1 cellular context compared by ENCODE assay signal in the genomic region with DNA sequence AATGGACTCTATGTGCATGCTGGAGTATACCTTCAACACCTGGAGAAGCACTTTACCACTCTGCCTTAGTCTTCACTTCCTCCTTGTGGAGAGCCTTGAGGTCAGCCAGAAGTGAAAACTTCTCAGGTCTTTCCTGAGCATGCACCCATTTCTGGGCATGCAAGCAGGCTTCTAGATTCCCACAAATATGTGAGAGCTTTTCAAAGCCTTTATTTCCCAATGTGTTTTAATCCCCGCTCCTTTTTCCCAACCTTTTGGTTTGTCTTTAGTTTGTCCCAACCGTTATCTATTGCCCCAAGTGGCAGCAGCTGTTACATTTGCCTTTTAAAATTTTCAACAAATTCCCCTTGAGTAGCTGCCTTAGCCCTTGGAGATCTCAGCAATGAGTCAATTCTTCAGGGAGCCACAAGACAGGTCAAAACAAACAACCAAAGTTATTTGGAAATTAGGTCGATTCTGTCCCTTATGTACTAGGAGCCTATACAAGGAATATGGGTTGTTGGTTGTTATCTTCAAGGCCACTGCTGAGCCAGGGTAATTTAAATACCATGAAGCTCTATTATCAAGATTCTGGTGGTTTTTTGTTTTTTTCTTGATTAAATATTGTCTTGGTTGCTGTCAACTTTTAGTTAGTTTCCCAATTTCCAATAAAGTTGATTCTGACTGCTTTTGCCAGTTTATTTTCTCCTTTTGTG.
TF ChIP-seq lines count a peak whose summit lies in the region.

No MANE protein-coding gene starts in this region.

TF ChIP-seq in K562, 482 proteins besides CTCF, POLR2A, EP300 and RAD21 (continued from another document and continues in another):
- no peak for TF ChIP-seq NFE2L1 (tag; IDR thresholded peaks at IDR 0.05; ENCODE audit: borderline replicate concordance, low read depth)
- TF ChIP-seq ZNF764 (CRISPR knock-in tag; IDR thresholded peaks at IDR 0.05; ENCODE audit: low read depth): no peak
- TF ChIP-seq TCF3 (CRISPR knock-in tag; IDR thresholded peaks at IDR 0.05): peak; percentile 58
- TF ChIP-seq, protein P1, sequence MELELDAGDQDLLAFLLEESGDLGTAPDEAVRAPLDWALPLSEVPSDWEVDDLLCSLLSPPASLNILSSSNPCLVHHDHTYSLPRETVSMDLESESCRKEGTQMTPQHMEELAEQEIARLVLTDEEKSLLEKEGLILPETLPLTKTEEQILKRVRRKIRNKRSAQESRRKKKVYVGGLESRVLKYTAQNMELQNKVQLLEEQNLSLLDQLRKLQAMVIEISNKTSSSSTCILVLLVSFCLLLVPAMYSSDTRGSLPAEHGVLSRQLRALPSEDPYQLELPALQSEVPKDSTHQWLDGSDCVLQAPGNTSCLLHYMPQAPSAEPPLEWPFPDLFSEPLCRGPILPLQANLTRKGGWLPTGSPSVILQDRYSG (tag; conservative IDR thresholded peaks at IDR 0.05; ENCODE audit: low read depth): no peak
- TF ChIP-seq, protein P2, sequence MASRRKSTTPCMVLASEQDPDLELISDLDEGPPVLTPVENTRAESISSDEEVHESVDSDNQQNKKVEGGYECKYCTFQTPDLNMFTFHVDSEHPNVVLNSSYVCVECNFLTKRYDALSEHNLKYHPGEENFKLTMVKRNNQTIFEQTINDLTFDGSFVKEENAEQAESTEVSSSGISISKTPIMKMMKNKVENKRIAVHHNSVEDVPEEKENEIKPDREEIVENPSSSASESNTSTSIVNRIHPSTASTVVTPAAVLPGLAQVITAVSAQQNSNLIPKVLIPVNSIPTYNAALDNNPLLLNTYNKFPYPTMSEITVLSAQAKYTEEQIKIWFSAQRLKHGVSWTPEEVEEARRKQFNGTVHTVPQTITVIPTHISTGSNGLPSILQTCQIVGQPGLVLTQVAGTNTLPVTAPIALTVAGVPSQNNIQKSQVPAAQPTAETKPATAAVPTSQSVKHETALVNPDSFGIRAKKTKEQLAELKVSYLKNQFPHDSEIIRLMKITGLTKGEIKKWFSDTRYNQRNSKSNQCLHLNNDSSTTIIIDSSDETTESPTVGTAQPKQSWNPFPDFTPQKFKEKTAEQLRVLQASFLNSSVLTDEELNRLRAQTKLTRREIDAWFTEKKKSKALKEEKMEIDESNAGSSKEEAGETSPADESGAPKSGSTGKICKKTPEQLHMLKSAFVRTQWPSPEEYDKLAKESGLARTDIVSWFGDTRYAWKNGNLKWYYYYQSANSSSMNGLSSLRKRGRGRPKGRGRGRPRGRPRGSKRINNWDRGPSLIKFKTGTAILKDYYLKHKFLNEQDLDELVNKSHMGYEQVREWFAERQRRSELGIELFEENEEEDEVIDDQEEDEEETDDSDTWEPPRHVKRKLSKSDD (conservative IDR thresholded peaks at IDR 0.05; ENCODE audit: low read length): no peak
- no peak for TF ChIP-seq SAP30 (IDR thresholded peaks at IDR 0.05; ENCODE audit: borderline replicate concordance, insufficient read depth, low read depth, low read length, poor library complexity, severe bottlenecking)
- no peak for TF ChIP-seq YY1 (IDR thresholded peaks at IDR 0.05; ENCODE audit: borderline replicate concordance in 1 of 3, control insufficient read depth in 1 of 3, extremely low read depth in 1 of 3, insufficient read depth in 3 of 3, insufficient read length in 1 of 3, insufficient replicate concordance in 2 of 3, low read depth in 1 of 3, low read length in 2 of 3)
- TF ChIP-seq TFAM (CRISPR knock-in tag; conservative IDR thresholded peaks at IDR 0.05): no peak
- TF ChIP-seq POLR2AphosphoS2 (IDR thresholded peaks at IDR 0.05; ENCODE audit: low read length): no peak
- TF ChIP-seq HDAC2 (IDR thresholded peaks at IDR 0.05): no peak
- TF ChIP-seq, protein P3, sequence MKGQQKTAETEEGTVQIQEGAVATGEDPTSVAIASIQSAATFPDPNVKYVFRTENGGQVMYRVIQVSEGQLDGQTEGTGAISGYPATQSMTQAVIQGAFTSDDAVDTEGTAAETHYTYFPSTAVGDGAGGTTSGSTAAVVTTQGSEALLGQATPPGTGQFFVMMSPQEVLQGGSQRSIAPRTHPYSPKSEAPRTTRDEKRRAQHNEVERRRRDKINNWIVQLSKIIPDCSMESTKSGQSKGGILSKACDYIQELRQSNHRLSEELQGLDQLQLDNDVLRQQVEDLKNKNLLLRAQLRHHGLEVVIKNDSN (CRISPR knock-in tag; IDR thresholded peaks at IDR 0.05): no peak
- no peak for TF ChIP-seq ZNF212 (CRISPR knock-in tag; IDR thresholded peaks at IDR 0.05)
- TF ChIP-seq ZNF431 (CRISPR knock-in tag; IDR thresholded peaks at IDR 0.05): no peak
- no peak for TF ChIP-seq ZNF76 (CRISPR knock-in tag; IDR thresholded peaks at IDR 0.05; ENCODE audit: borderline replicate concordance)
- peak; percentile 28; the same call in 1 of the 2 replicates for TF ChIP-seq CBFA2T3 (IDR thresholded peaks at IDR 0.05)
- TF ChIP-seq KAT8 (IDR thresholded peaks at IDR 0.05; ENCODE audit: low read depth): no peak
- 0 out of 4 replicates have a peak, but pooled peaks of 1 of the 2 experiments have one; percentile 25 for TF ChIP-seq TEAD1 (CRISPR knock-in tag; IDR thresholded peaks at IDR 0.05)
- no peak for TF ChIP-seq TSC22D4 (tag; IDR thresholded peaks at IDR 0.05)
- TF ChIP-seq SMARCE1 (IDR thresholded peaks at IDR 0.05): no peak
- no peak for TF ChIP-seq NCOA6 (IDR thresholded peaks at IDR 0.05)
- TF ChIP-seq ZNF589 (CRISPR knock-in tag; IDR thresholded peaks at IDR 0.05; ENCODE audit: low read depth): no peak
- TF ChIP-seq ZNF778 (CRISPR knock-in tag; IDR thresholded peaks at IDR 0.05): no peak
- no peak for TF ChIP-seq ZNF41 (CRISPR knock-in tag; conservative IDR thresholded peaks at IDR 0.05)
- TF ChIP-seq, protein P4, sequence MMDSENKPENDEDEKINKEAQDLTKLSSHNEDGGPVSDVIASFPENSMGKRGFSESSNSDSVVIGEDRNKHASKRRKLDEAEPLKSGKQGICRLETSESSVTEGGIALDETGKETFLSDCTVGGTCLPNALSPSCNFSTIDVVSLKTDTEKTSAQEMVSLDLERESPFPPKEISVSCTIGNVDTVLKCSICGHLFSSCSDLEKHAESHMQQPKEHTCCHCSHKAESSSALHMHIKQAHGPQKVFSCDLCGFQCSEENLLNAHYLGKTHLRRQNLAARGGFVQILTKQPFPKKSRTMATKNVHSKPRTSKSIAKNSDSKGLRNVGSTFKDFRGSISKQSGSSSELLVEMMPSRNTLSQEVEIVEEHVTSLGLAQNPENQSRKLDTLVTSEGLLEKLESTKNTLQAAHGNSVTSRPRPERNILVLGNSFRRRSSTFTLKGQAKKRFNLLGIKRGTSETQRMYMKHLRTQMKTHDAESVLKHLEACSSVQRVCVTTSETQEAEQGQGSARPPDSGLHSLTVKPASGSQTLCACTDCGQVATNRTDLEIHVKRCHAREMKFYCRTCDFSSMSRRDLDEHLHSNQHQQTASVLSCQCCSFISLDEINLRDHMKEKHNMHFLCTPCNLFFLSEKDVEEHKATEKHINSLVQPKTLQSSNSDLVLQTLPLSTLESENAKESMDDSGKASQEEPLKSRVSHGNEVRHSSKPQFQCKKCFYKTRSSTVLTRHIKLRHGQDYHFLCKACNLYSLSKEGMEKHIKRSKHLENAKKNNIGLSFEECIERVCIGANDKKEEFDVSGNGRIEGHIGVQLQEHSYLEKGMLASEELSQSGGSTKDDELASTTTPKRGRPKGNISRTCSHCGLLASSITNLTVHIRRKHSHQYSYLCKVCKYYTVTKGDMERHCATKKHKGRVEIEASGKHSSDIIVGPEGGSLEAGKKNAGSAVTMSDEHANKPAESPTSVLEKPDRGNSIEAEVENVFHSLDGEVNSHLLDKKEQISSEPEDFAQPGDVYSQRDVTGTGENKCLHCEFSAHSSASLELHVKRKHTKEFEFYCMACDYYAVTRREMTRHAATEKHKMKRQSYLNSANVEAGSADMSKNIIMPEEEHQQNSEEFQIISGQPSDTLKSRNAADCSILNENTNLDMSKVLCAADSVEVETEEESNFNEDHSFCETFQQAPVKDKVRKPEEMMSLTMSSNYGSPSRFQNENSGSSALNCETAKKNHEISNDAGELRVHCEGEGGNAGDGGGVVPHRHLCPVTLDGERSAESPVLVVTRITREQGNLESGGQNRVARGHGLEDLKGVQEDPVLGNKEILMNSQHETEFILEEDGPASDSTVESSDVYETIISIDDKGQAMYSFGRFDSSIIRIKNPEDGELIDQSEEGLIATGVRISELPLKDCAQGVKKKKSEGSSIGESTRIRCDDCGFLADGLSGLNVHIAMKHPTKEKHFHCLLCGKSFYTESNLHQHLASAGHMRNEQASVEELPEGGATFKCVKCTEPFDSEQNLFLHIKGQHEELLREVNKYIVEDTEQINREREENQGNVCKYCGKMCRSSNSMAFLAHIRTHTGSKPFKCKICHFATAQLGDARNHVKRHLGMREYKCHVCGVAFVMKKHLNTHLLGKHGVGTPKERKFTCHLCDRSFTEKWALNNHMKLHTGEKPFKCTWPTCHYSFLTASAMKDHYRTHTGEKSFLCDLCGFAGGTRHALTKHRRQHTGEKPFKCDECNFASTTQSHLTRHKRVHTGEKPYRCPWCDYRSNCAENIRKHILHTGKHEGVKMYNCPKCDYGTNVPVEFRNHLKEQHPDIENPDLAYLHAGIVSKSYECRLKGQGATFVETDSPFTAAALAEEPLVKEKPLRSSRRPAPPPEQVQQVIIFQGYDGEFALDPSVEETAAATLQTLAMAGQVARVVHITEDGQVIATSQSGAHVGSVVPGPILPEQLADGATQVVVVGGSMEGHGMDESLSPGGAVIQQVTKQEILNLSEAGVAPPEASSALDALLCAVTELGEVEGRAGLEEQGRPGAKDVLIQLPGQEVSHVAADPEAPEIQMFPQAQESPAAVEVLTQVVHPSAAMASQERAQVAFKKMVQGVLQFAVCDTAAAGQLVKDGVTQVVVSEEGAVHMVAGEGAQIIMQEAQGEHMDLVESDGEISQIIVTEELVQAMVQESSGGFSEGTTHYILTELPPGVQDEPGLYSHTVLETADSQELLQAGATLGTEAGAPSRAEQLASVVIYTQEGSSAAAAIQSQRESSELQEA (IDR thresholded peaks at IDR 0.05; ENCODE audit: low read depth): no peak
- TF ChIP-seq, protein P5, sequence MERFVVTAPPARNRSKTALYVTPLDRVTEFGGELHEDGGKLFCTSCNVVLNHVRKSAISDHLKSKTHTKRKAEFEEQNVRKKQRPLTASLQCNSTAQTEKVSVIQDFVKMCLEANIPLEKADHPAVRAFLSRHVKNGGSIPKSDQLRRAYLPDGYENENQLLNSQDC (CRISPR knock-in tag; IDR thresholded peaks at IDR 0.05): no peak
- no peak for TF ChIP-seq NR2C1 (IDR thresholded peaks at IDR 0.05)
- no peak for TF ChIP-seq NR2C1 (tag; IDR thresholded peaks at IDR 0.05)
- no peak for TF ChIP-seq SRSF7 (optimal IDR thresholded peaks at IDR 0.05; ENCODE audit: low read depth, low read length)
- TF ChIP-seq ZSCAN29 (IDR thresholded peaks at IDR 0.05): no peak
- TF ChIP-seq KAT7 (CRISPR knock-in tag; IDR thresholded peaks at IDR 0.05; ENCODE audit: borderline replicate concordance): no peak
- no peak for TF ChIP-seq NCOA1 (IDR thresholded peaks at IDR 0.05; ENCODE audit: low read depth)
- TF ChIP-seq, protein P6, sequence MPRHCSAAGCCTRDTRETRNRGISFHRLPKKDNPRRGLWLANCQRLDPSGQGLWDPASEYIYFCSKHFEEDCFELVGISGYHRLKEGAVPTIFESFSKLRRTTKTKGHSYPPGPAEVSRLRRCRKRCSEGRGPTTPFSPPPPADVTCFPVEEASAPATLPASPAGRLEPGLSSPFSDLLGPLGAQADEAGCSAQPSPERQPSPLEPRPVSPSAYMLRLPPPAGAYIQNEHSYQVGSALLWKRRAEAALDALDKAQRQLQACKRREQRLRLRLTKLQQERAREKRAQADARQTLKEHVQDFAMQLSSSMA (CRISPR knock-in tag; IDR thresholded peaks at IDR 0.05): no peak
- no peak for TF ChIP-seq RBFOX2 (IDR thresholded peaks at IDR 0.05; ENCODE audit: low read depth, low read length)
- TF ChIP-seq U2AF1 (optimal IDR thresholded peaks at IDR 0.05; ENCODE audit: low read depth, low read length): no peak
- TF ChIP-seq, protein P7, sequence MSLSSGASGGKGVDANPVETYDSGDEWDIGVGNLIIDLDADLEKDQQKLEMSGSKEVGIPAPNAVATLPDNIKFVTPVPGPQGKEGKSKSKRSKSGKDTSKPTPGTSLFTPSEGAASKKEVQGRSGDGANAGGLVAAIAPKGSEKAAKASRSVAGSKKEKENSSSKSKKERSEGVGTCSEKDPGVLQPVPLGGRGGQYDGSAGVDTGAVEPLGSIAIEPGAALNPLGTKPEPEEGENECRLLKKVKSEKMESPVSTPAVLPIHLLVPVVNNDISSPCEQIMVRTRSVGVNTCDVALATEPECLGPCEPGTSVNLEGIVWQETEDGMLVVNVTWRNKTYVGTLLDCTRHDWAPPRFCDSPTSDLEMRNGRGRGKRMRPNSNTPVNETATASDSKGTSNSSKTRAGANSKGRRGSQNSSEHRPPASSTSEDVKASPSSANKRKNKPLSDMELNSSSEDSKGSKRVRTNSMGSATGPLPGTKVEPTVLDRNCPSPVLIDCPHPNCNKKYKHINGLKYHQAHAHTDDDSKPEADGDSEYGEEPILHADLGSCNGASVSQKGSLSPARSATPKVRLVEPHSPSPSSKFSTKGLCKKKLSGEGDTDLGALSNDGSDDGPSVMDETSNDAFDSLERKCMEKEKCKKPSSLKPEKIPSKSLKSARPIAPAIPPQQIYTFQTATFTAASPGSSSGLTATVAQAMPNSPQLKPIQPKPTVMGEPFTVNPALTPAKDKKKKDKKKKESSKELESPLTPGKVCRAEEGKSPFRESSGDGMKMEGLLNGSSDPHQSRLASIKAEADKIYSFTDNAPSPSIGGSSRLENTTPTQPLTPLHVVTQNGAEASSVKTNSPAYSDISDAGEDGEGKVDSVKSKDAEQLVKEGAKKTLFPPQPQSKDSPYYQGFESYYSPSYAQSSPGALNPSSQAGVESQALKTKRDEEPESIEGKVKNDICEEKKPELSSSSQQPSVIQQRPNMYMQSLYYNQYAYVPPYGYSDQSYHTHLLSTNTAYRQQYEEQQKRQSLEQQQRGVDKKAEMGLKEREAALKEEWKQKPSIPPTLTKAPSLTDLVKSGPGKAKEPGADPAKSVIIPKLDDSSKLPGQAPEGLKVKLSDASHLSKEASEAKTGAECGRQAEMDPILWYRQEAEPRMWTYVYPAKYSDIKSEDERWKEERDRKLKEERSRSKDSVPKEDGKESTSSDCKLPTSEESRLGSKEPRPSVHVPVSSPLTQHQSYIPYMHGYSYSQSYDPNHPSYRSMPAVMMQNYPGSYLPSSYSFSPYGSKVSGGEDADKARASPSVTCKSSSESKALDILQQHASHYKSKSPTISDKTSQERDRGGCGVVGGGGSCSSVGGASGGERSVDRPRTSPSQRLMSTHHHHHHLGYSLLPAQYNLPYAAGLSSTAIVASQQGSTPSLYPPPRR (CRISPR knock-in tag; IDR thresholded peaks at IDR 0.05; ENCODE audit: borderline replicate concordance): no peak
- peak in 1 of 2 experiments; percentile 28; a peak in 1 of 4 replicates for TF ChIP-seq MAZ (CRISPR knock-in tag; conservative IDR thresholded peaks at IDR 0.05 in 1 of 2, IDR thresholded peaks at IDR 0.05 in 1 of 2)
- TF ChIP-seq, protein P8, sequence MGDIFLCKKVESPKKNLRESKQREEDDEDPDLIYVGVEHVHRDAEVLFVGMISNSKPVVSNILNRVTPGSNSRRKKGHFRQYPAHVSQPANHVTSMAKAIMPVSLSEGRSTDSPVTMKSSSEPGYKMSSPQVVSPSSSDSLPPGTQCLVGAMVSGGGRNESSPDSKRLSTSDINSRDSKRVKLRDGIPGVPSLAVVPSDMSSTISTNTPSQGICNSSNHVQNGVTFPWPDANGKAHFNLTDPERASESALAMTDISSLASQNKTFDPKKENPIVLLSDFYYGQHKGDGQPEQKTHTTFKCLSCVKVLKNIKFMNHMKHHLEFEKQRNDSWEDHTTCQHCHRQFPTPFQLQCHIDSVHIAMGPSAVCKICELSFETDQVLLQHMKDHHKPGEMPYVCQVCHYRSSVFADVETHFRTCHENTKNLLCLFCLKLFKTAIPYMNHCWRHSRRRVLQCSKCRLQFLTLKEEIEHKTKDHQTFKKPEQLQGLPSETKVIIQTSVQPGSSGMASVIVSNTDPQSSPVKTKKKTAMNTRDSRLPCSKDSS (IDR thresholded peaks at IDR 0.05; ENCODE audit: low read depth, partially characterized antibody): no peak
- peak; percentile 30; the same call in 1 of the 2 replicates for TF ChIP-seq L3MBTL2 (IDR thresholded peaks at IDR 0.05)
- 0 out of 2 replicates have a peak, but pooled peaks have one; percentile 29 for TF ChIP-seq TAL1 (IDR thresholded peaks at IDR 0.05)
- no peak for TF ChIP-seq KHSRP (IDR thresholded peaks at IDR 0.05)
